ENCODE assay signal across 10 cellular contexts in the genomic region with DNA sequence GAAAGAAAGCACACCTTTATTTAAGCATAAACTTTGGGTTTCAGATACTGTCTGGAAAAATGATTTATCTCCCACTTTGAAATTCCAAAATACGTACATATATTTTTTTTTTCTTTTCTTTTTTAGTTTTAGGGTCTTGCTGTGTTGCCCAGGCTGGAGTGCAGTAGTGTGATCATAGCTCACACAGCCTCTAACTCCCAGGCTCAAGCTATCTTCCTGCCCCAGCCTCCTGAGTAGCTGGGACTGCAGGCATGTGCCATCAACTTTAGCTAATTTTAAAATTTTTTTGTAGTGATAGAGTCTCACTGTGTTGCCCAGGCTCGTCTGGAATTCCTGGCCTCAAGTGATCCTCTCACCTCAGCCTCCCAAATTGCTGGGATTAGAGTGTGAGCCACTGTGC. TPM values are rescaled to one million over a fixed set of nuclear protein-coding genes. Genes with fewer than 3 reads are reported as not detected.
"Had no signal": no experiment of that assay in that cellular context is flagged by ENCODE, and none has a peak within 500 bp of the region (broad histone marks: within the 10 kb centered on the region; RNA-seq: fewer than 3 reads in every experiment).

No MANE protein-coding gene starts in this region.

- H3K4me1 ChIP-seq: HAP-1 had no signal

- H2AFZ ChIP-seq: GM23248 had no signal

- ATAC-seq: HCT116 had no signal

- H3K9me3 ChIP-seq: HAP-1 had no signal

- H3K4me3 ChIP-seq: GM23248, HAP-1 had no signal

- H3K9ac ChIP-seq: GM23248, KMS-11 had no signal

- H3K27ac ChIP-seq: GM23248, HL-60, KMS-11 had no signal

- DNase-seq: GM23248, GOT3, H7, IMR-90, KBM-7 had no signal

- H3K4me2 ChIP-seq: KMS-11 had no signal

RNA-seq across cellular contexts. Expression of a gene that starts 45.9 kb away (rescaled TPM):
- total RNA-seq: H4 had no signal
